In genomic region chr15:96340611-96341464, GRCh38 we compare ENCODE assay signal across 9 cellular contexts. TPM values are rescaled to one million over a fixed set of nuclear protein-coding genes. Genes with fewer than 3 reads are reported as not detected.
DNase-seq lines count a peak whose midpoint lies in the region; ATAC-seq, FAIRE-seq and TF ChIP-seq lines count a peak whose summit lies in the region.
"Had no signal": no experiment of that assay in that cellular context is flagged by ENCODE, and none has a peak within 500 bp of the region (broad histone marks: within the 10 kb centered on the region; RNA-seq: fewer than 3 reads in every experiment).

No MANE protein-coding gene starts in this region.

- CTCF ChIA-PET in A549 (lab: Yijun Ruan, JAX) (interaction anchor here (0.9 to 13.3 kb wide), 5 partner anchors 12 to 1081 kb away, joined by 3 to 280 read pairs (median 4); partner anchors contain the start of gene NR2F2), WTC11 (lab: Charles Lee) (interaction anchor here (0.6 to 4.1 kb wide), 8 partner anchors 10 to 892 kb away, joined by 3 to 76 read pairs (median 8); partner anchors contain the start of gene NR2F2)

- H3K9me3 ChIP-seq in A549 (no peaks in the 10 kb centered on the region), heart right ventricle (no peaks in the 10 kb centered on the region)

- H3K4me1 ChIP-seq in A549 (peaks cover 40% of the 10 kb centered on the region), heart right ventricle (peaks cover 0 to 52% (median 26%) of the 10 kb centered on the region in 9 donors)

- peak; percentile 65 to 80 for ATAC-seq in A549
- ATAC-seq in WTC11: peak; percentile 40
- peak; percentile 37 to 60 (median 54) for ATAC-seq in heart right ventricle

- no peak; a peak in 1 of 5 replicates for TF ChIP-seq EP300 in A549 (IDR thresholded peaks at IDR 0.05)

- peaks cover 93% of the 10 kb centered on the region for H3K27me3 ChIP-seq in H7 (ENCODE audit: control insufficient read depth, insufficient read depth, low read length)
- H3K27me3 ChIP-seq in heart right ventricle: peaks cover under 1 to 97% (median 39%) of the 10 kb centered on the region in 7 donors

- TF ChIP-seq RAD21 in A549 (conservative IDR thresholded peaks at IDR 0.05 in 1 of 2, IDR thresholded peaks at IDR 0.05 in 1 of 2): peak in 1 of 2 experiments; percentile 19; a peak in 1 of 5 replicates

- peak; percentile 12; the same call in 1 of the 2 replicates for TF ChIP-seq POLR2A in A549 (IDR thresholded peaks at IDR 0.05; ENCODE audit: low read length)

- peak overlapping the region; percentile 78; the same call in 1 of the 2 replicates for H3K27ac Mint-ChIP-seq in WTC11
- H3K27ac Mint-ChIP-seq in activated T-cell treated with anti-CD3 and anti-CD28 coated beads, Interleukin-2, amount 50 U/mL, for 24 hours: no peak overlapping the region

- intact Hi-C loops in heart right ventricle (cut with DNase I): loop anchor here in 5 of 10 donors (10.0 kb wide), 5 partner anchors 496 to 1676 kb away; no protein-coding TSS in a partner anchor

- H3K4me3 ChIP-seq in A549 (peak overlapping the region; percentile 67), H7 (ENCODE audit: insufficient read depth, low read depth, low read length) (peak overlapping the region; percentile 48), heart right ventricle (peak overlapping the region; percentile 53 to 87 (median 76))

- POLR2A ChIA-PET in A549 (lab: Yijun Ruan, JAX) (interaction anchor here (0.6 to 3.3 kb wide), 8 partner anchors 11 to 1368 kb away, joined by 3 to 113 read pairs (median 4); partner anchors contain the start of gene NR2F2), WTC11 (lab: Charles Lee) (interaction anchor here (0.6 to 1.0 kb wide), 4 partner anchors 10 to 77 kb away, joined by 3 to 5 read pairs (median 4); partner anchors contain the start of gene NR2F2)

- FAIRE-seq in A549 (lab: Jason Lieb, UNC): no peak
- FAIRE-seq: colon had no signal

- H3K4me1 Mint-ChIP-seq in WTC11: peaks cover 87% of the 10 kb centered on the region
- H3K4me1 Mint-ChIP-seq in activated T-cell treated with anti-CD3 and anti-CD28 coated beads, Interleukin-2, amount 50 U/mL, for 24 hours (ENCODE audit: low read depth): peaks cover 10% of the 10 kb centered on the region

- peaks cover 49% of the 10 kb centered on the region for H3K27me3 Mint-ChIP-seq in WTC11 (ENCODE audit: low read depth)
- peaks cover 96% of the 10 kb centered on the region for H3K27me3 Mint-ChIP-seq in activated T-cell treated with anti-CD3 and anti-CD28 coated beads, Interleukin-2, amount 50 U/mL, for 24 hours

- H3K4me3 Mint-ChIP-seq in WTC11: peak overlapping the region; percentile 81
- no peak overlapping the region for H3K4me3 Mint-ChIP-seq in activated T-cell treated with anti-CD3 and anti-CD28 coated beads, Interleukin-2, amount 50 U/mL, for 24 hours

- H3K36me3 Mint-ChIP-seq in WTC11: no peaks in the 10 kb centered on the region
- H3K36me3 Mint-ChIP-seq in activated T-cell treated with anti-CD3 and anti-CD28 coated beads, Interleukin-2, amount 50 U/mL, for 24 hours (ENCODE audit: low read depth): no peaks in the 10 kb centered on the region

- TF ChIP-seq CTCF in A549 (IDR thresholded peaks at IDR 0.05) (no peak), WTC11 (IDR thresholded peaks at IDR 0.05) (no peak), heart right ventricle (IDR thresholded peaks at IDR 0.05) (no peak), GM13977 (IDR thresholded peaks at IDR 0.05; ENCODE audit: extremely low read depth, insufficient read depth, missing control alignments) (no peak)

- DNase-seq in A549 (ENCODE audit: low read depth in 1 of 2, low spot score in 1 of 2) (peak; percentile 73 to 86), H7 (peak; percentile 88), WTC11 (ENCODE audit: low spot score) (peak; percentile 80), heart right ventricle (no peak), retina (peak; percentile 89), HuH-7.5 (ENCODE audit: low spot score) (no peak), GM13977 (ENCODE audit: low spot score) (no peak)
- DNase-seq in activated T-cell treated with anti-CD3 and anti-CD28 coated beads, Interleukin-2, amount 50 U/mL, for 24 hours: no peak

- WGBS in A549 (ENCODE audit: missing lambda C conversion rate): under 1% methylated on average over 49 of the region's 62 CpGs
- 1% methylated on average over 62 of the region's 62 CpGs for WGBS in heart right ventricle, 2 donors

- no peaks in the 10 kb centered on the region for H3K36me3 ChIP-seq in H7 (replicated peaks; ENCODE audit: control insufficient read depth, insufficient read depth, low read length)
- peaks cover 0 to 13% (median 0%) of the 10 kb centered on the region in 9 donors for H3K36me3 ChIP-seq in heart right ventricle

- in situ Hi-C loops in GM13977 (cut with MboI; ENCODE audit: low pct_unique_long_range_greater_than_20kb, low sequenced_read_pairs, unreplicated experiment): no loop called here

- H3K27ac ChIP-seq in A549: peak overlapping the region; percentile 93 to 98
- H3K27ac ChIP-seq in heart right ventricle: peak overlapping the region; percentile 86 to 96 (median 92)

- H3K9me3 Mint-ChIP-seq in WTC11: no peaks in the 10 kb centered on the region
- H3K9me3 Mint-ChIP-seq in activated T-cell treated with anti-CD3 and anti-CD28 coated beads, Interleukin-2, amount 50 U/mL, for 24 hours: peaks cover 6% of the 10 kb centered on the region

- H3K4me2 ChIP-seq in A549: peak overlapping the region; percentile 94

TF ChIP-seq in A549, 52 proteins besides CTCF, POLR2A, EP300 and RAD21 (continues in another document):
- TF ChIP-seq, protein P1, sequence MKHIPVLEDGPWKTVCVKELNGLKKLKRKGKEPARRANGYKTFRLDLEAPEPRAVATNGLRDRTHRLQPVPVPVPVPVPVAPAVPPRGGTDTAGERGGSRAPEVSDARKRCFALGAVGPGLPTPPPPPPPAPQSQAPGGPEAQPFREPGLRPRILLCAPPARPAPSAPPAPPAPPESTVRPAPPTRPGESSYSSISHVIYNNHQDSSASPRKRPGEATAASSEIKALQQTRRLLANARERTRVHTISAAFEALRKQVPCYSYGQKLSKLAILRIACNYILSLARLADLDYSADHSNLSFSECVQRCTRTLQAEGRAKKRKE (CRISPR knock-in tag; IDR thresholded peaks at IDR 0.05; ENCODE audit: low read depth): no peak
- peak in 1 of 2 experiments; percentile 85; a peak in 3 of 5 replicates for TF ChIP-seq JUN (IDR thresholded peaks at IDR 0.05)
- TF ChIP-seq SMC3 (IDR thresholded peaks at IDR 0.05): peak; percentile 21; the same call in 1 of the 3 replicates
- TF ChIP-seq ZNF302 (CRISPR knock-in tag; IDR thresholded peaks at IDR 0.05): no peak
- TF ChIP-seq MAX (IDR thresholded peaks at IDR 0.05): peak; percentile 51; the same call in 1 of the 2 replicates
- peak; percentile 61 for TF ChIP-seq E2F6 (IDR thresholded peaks at IDR 0.05; ENCODE audit: borderline replicate concordance, low read depth)
- peak; percentile 45; the same call in 1 of the 2 replicates for TF ChIP-seq MYC (IDR thresholded peaks at IDR 0.05; ENCODE audit: borderline replicate concordance, low read length)

TF ChIP-seq in WTC11, 78 proteins besides CTCF, POLR2A, EP300 and RAD21 (continues in another document):
- no peak for TF ChIP-seq PREB (CRISPR knock-in tag; IDR thresholded peaks at IDR 0.05; ENCODE audit: borderline replicate concordance)
- no peak for TF ChIP-seq ZNF317 (CRISPR knock-in tag; IDR thresholded peaks at IDR 0.05; ENCODE audit: borderline replicate concordance, low read depth)
- TF ChIP-seq, protein P2, sequence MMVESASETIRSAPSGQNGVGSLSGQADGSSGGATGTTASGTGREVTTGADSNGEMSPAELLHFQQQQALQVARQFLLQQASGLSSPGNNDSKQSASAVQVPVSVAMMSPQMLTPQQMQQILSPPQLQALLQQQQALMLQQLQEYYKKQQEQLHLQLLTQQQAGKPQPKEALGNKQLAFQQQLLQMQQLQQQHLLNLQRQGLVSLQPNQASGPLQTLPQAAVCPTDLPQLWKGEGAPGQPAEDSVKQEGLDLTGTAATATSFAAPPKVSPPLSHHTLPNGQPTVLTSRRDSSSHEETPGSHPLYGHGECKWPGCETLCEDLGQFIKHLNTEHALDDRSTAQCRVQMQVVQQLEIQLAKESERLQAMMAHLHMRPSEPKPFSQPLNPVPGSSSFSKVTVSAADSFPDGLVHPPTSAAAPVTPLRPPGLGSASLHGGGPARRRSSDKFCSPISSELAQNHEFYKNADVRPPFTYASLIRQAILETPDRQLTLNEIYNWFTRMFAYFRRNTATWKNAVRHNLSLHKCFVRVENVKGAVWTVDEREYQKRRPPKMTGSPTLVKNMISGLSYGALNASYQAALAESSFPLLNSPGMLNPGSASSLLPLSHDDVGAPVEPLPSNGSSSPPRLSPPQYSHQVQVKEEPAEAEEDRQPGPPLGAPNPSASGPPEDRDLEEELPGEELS (CRISPR knock-in tag; IDR thresholded peaks at IDR 0.05): no peak

RNA-seq across cellular contexts. Expression of gene NR2F2, which starts 10.3 kb away (rescaled TPM):
- polyA plus RNA-seq in A549 (2011; rRNA removed) (11.8 and 14.4 TPM in 2 replicates), A549 (2017; fragmentation: RNase III; extraction: RNeasy Plus Mini Kit Qiagen cat#74134 plus additional on column Dnase treatment) (14.4 to 15.7 TPM (median 15.3 TPM) in 3 replicates), heart right ventricle (10 to 100 TPM; 21.1 to 22.9 TPM)
- polyA plus RNA-seq in A549 (2012; cell fraction: cytosol; rRNA removed): 14.2 and 17.8 TPM in 2 replicates
- polyA plus RNA-seq in A549 (2012; cell fraction: nucleus; rRNA removed): 10.9 and 18.7 TPM in 2 replicates
- polyA minus RNA-seq in A549 (2011; rRNA and poly(A)+ RNA removed): 5.7 and 14.9 TPM in 2 replicates
- 0.17 TPM in 1 of 2 replicates, not detected in the other for total RNA-seq in H7 (2014; rRNA removed; shearing (Covaris generic))
- total RNA-seq in WTC11 (2021) (0.27 to 0.57 TPM (median 0.55 TPM) in 3 replicates), heart right ventricle (10 to 100 TPM in 8 of 10 donors, 1 to 10 TPM in 2; 8.2 to 31.7 (median 14.3) TPM)

Comparison
In these comparisons a context has a peak if more than half of its experiments do, and no peak if none do; other contexts are left out.
1. DNase-seq: peak in A549 (2 of 2), H7 (single experiment), WTC11 (single experiment) and retina (single experiment); none in heart right ventricle (0 of 2), activated T-cell treated with anti-CD3 and anti-CD28 coated beads, Interleukin-2, amount 50 U/mL, for 24 hours (single experiment), HuH-7.5 (single experiment) and GM13977 (single experiment).
2. Of the 8 proteins assayed by ChIP-seq in both WTC11 and A549: peak only in WTC11: none; only in A549: MAX; in both: none; in neither: 6; mixed calls (peak in some experiments, not most) for 1.
3. Peak in every context shown above with its lines, with median percentiles within 50 percentile points of each other: ATAC-seq and H3K4me3 ChIP-seq.